ENCODE assay signal across 23 cellular contexts in the genomic region with DNA sequence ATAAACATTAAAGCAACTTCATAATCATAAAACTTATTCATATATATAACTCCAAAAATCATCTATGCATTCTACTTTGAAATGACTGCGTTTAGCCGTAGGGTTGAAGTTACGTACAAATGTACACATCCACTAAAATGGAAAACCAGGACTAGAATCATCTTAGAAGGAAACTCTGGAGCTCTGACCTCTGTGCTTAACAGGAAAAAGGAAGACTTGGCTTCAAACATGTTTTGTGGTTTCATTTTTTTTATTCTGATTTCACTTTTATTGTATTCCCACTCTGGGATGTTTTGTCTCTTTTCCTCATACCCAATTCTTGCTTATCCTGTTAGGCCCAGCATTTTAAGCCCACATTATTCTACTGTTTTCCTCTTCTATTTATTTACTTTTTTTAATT. TPM values are rescaled to one million over a fixed set of nuclear protein-coding genes. Genes with fewer than 3 reads are reported as not detected.
A peak's percentile ranks its signal among the peaks of the same experiment; 100 is the strongest.
DNase-seq lines count a peak whose midpoint lies in the region; ATAC-seq, FAIRE-seq and TF ChIP-seq lines count a peak whose summit lies in the region.
"Had no signal": no experiment of that assay in that cellular context is flagged by ENCODE, and none has a peak within 500 bp of the region (broad histone marks: within the 10 kb centered on the region; RNA-seq: fewer than 3 reads in every experiment).

No MANE protein-coding gene starts in this region.

- POLR2A ChIA-PET in HepG2 (lab: Yijun Ruan, JAX) = no interaction called here

- H3K27ac ChIP-seq in liver (ENCODE audit: low read depth in 1 of 2, low read length in 2 of 2) = no peak overlapping the region
- no peak overlapping the region for H3K27ac ChIP-seq in HepG2 (ENCODE audit: extremely low read length, insufficient read depth, low read length)
- H3K27ac ChIP-seq in SJCRH30 = no peak overlapping the region
- H3K27ac ChIP-seq: A549, RWPE1 had no signal

- ATAC-seq in HepG2 = no peak
- peak; percentile 63 for ATAC-seq in sciatic nerve
- ATAC-seq: A549 had no signal

- H3K9me3 Mint-ChIP-seq in activated T-cell treated with anti-CD3 and anti-CD28 coated beads, Interleukin-2, amount 50 U/mL, for 24 hours = no peaks in the 10 kb centered on the region
- H3K9me3 Mint-ChIP-seq: CD4-positive, CD25-positive, alpha-beta regulatory T cell had no signal

- no peak overlapping the region for H3K27ac Mint-ChIP-seq in activated T-cell treated with anti-CD3 and anti-CD28 coated beads, Interleukin-2, amount 50 U/mL, for 24 hours
- H3K27ac Mint-ChIP-seq: CD4-positive, CD25-positive, alpha-beta regulatory T cell had no signal

- H3K27me3 ChIP-seq in liver (ENCODE audit: control insufficient read depth in 4 of 4, insufficient read depth in 4 of 4, low read length in 3 of 4) = no peaks in the 10 kb centered on the region
- H3K27me3 ChIP-seq in HepG2 (ENCODE audit: control insufficient read depth in 1 of 2, insufficient read depth in 2 of 2, low read length in 2 of 2) = no peaks in the 10 kb centered on the region
- H3K27me3 ChIP-seq in SJCRH30 = no peaks in the 10 kb centered on the region
- H3K27me3 ChIP-seq: BE2C had no signal

- FAIRE-seq in HepG2 (lab: Jason Lieb, UNC) = no peak
- FAIRE-seq: A549, GM19239 had no signal

- TF ChIP-seq RAD21 in liver (IDR thresholded peaks at IDR 0.05) (no peak), HepG2 (CRISPR knock-in tag; IDR thresholded peaks at IDR 0.05) (no peak)

- H2AFZ ChIP-seq in HepG2 (ENCODE audit: low read length) = no peak overlapping the region

- H3K27me3 Mint-ChIP-seq in activated T-cell treated with anti-CD3 and anti-CD28 coated beads, Interleukin-2, amount 50 U/mL, for 24 hours = no peaks in the 10 kb centered on the region
- H3K27me3 Mint-ChIP-seq: CD4-positive, CD25-positive, alpha-beta regulatory T cell had no signal

- CTCF ChIA-PET in HepG2 (lab: Yijun Ruan, JAX; ENCODE audit: low intra/inter-chr PET ratio, low total read pairs) = no interaction called here

- BruUV-seq in HepG2 (replicated peaks; lab: Mats Ljungman, UMichigan) = no TSS peak

- intact Hi-C loops in HepG2 (cut with micrococcal nuclease; ENCODE audit: unreplicated experiment) = no loop called here
- intact Hi-C loops in sciatic nerve (cut with DNase I) = no loop called here

- no peak for TF ChIP-seq POLR2A in HepG2 (IDR thresholded peaks at IDR 0.05; ENCODE audit: insufficient read depth in 1 of 2, low read depth in 2 of 2, low read length in 2 of 2)

- TF ChIP-seq CTCF in liver (IDR thresholded peaks at IDR 0.05; ENCODE audit: low read depth, low read length, missing input control) = no peak
- no peak for TF ChIP-seq CTCF in HepG2 (CRISPR knock-in tag; IDR thresholded peaks at IDR 0.05)

- no peak overlapping the region for H3K4me2 ChIP-seq in HepG2 (ENCODE audit: low read depth, low read length)
- H3K4me2 ChIP-seq: A549 had no signal

- DNase-seq in HepG2 (ENCODE audit: low spot score) (no peak), fibroblast of peridontal ligament (ENCODE audit: extremely low read depth) (peak; percentile 33), sciatic nerve (ENCODE audit: low spot score) (no peak), SJCRH30 (no peak), cerebellar nuclear complex (lab: John Stamatoyannopoulos, UW) (no peak)
- DNase-seq in activated T-cell treated with anti-CD3 and anti-CD28 coated beads, Interleukin-2, amount 50 U/mL, for 24 hours = no peak
- DNase-seq: BE2C; CD4-positive, CD25-positive, alpha-beta regulatory T cell; EL; GF-D8; KG1; NCI-H1092 treated with DMSO at 0.1 percent for 48 hours; NCI-H146; NCI-H2029 treated with DMSO at 0.1 percent for 48 hours; NCI-H345; NCI-H524; NCI-H774; NK-92 treated with Interleukin-12 subunit alpha and Interleukin-12 subunit beta, amount 100 ng/mL, for 24 hours; SHP77 treated with DMSO at 0.1 percent for 48 hours had no signal

- H3K9ac ChIP-seq in liver (ENCODE audit: low read depth in 1 of 2, low read length in 2 of 2) = no peak overlapping the region
- no peak overlapping the region for H3K9ac ChIP-seq in HepG2 (ENCODE audit: insufficient read depth, low read depth, low read length)

- H3K4me1 ChIP-seq in liver (ENCODE audit: control insufficient read depth in 4 of 4, insufficient read depth in 4 of 4, low read length in 3 of 4) = peaks cover 7 to 39% (median 23%) of the 10 kb centered on the region in 4 donors
- peaks cover 49% of the 10 kb centered on the region for H3K4me1 ChIP-seq in HepG2 (ENCODE audit: insufficient read depth, low read length)
- H3K4me1 ChIP-seq in SJCRH30 = peaks cover 9% of the 10 kb centered on the region
- H3K4me1 ChIP-seq: BE2C had no signal

- peaks cover 54% of the 10 kb centered on the region for H3K36me3 Mint-ChIP-seq in activated T-cell treated with anti-CD3 and anti-CD28 coated beads, Interleukin-2, amount 50 U/mL, for 24 hours (ENCODE audit: low read depth)

- in situ Hi-C loops in HepG2 (cut with HindIII; ENCODE audit: extremely low pct_ligation_motif_present, low pct_unique_long_range_greater_than_20kb) = no loop called here

- no peaks in the 10 kb centered on the region for H4K20me1 ChIP-seq in HepG2 (ENCODE audit: insufficient read depth, low read length)

- peaks cover 21% of the 10 kb centered on the region for H3K4me1 Mint-ChIP-seq in activated T-cell treated with anti-CD3 and anti-CD28 coated beads, Interleukin-2, amount 50 U/mL, for 24 hours (ENCODE audit: low read depth)

- peaks cover 2 to 13% (median 8%) of the 10 kb centered on the region in 4 donors for H3K36me3 ChIP-seq in liver (ENCODE audit: control insufficient read depth in 4 of 4, insufficient read depth in 3 of 4, low read depth in 1 of 4, low read length in 3 of 4)
- peaks cover 0 to 6% of the 10 kb centered on the region in 2 experiments; a peak in 1 of 5 replicates for H3K36me3 ChIP-seq in HepG2 (replicated peaks in 1 of 2; ENCODE audit: control insufficient read depth in 1 of 2, insufficient read depth in 2 of 2, low read length in 2 of 2)
- peaks cover 5% of the 10 kb centered on the region for H3K36me3 ChIP-seq in SJCRH30
- H3K36me3 ChIP-seq: BE2C had no signal

- H3K9me3 ChIP-seq in liver (ENCODE audit: control insufficient read depth in 4 of 4, low read length in 3 of 4) (no peaks in the 10 kb centered on the region), HepG2 (ENCODE audit: low read length) (no peaks in the 10 kb centered on the region), SJCRH30 (replicated peaks) (no peaks in the 10 kb centered on the region)
- H3K9me3 ChIP-seq: A549, BE2C had no signal

- H3K4me3 Mint-ChIP-seq in activated T-cell treated with anti-CD3 and anti-CD28 coated beads, Interleukin-2, amount 50 U/mL, for 24 hours = no peak overlapping the region
- H3K4me3 Mint-ChIP-seq: CD4-positive, CD25-positive, alpha-beta regulatory T cell had no signal

- H3K4me3 ChIP-seq in liver (ENCODE audit: low read depth in 1 of 3, low read length in 3 of 3) (no peak overlapping the region), HepG2 (replicated peaks in 1 of 3; ENCODE audit: insufficient read depth in 1 of 3, low read depth in 2 of 3, low read length in 3 of 3) (no peak overlapping the region), SJCRH30 (no peak overlapping the region)
- H3K4me3 ChIP-seq: A549 had no signal

- no peaks in the 10 kb centered on the region for H3K79me2 ChIP-seq in HepG2 (ENCODE audit: insufficient read depth, low read length)

- TF ChIP-seq EP300 in HepG2 (IDR thresholded peaks at IDR 0.05; ENCODE audit: low read depth in 2 of 2, low read length in 2 of 2) = no peak
- no peak for TF ChIP-seq EP300 in HepG2 (CRISPR knock-in tag; IDR thresholded peaks at IDR 0.05; ENCODE audit: borderline replicate concordance)

- 89% methylated on average over 3 of the region's 3 CpGs for WGBS in liver
- WGBS in HepG2 (ENCODE audit: low lambda C conversion rate) = 92% methylated on average over 3 of the region's 3 CpGs

TF ChIP-seq in liver, 16 proteins besides CTCF, POLR2A, EP300 and RAD21:
- TF ChIP-seq NR2F2 (IDR thresholded peaks at IDR 0.05) = peak; percentile 13
- no peak for TF ChIP-seq FOXA2 (IDR thresholded peaks at IDR 0.05)
TF ChIP-seq in liver: peak in this region for 1.

TF ChIP-seq in HepG2, 621 proteins besides CTCF, POLR2A, EP300 and RAD21 (continues in another document):
- TF ChIP-seq SKI (IDR thresholded peaks at IDR 0.05; ENCODE audit: partially characterized antibody) = no peak
- TF ChIP-seq ZNF569 (CRISPR knock-in tag; IDR thresholded peaks at IDR 0.05; ENCODE audit: borderline replicate concordance) = no peak
- no peak for TF ChIP-seq ZNF234 (CRISPR knock-in tag; conservative IDR thresholded peaks at IDR 0.05)
- TF ChIP-seq SCMH1 (CRISPR knock-in tag; IDR thresholded peaks at IDR 0.05; ENCODE audit: borderline replicate concordance) = no peak
- no peak for TF ChIP-seq NR2F1 (CRISPR knock-in tag; IDR thresholded peaks at IDR 0.05)
- TF ChIP-seq ZNF883 (CRISPR knock-in tag; IDR thresholded peaks at IDR 0.05; ENCODE audit: not compliant biosample characterization) = no peak
- TF ChIP-seq ZNF709 (CRISPR knock-in tag; IDR thresholded peaks at IDR 0.05) = no peak
- TF ChIP-seq ZFP41 (CRISPR knock-in tag; IDR thresholded peaks at IDR 0.05; ENCODE audit: borderline replicate concordance) = no peak

RNA-seq across cellular contexts. Expression of a gene that starts 44.9 kb away (rescaled TPM):
- 10 to 100 TPM; 10.8 to 24.1 TPM for total RNA-seq in liver
- polyA plus RNA-seq in liver = 10 to 100 TPM in 1 of 2 donors, 1 to 10 TPM in 1; 6.5 to 16.2 TPM
- 8.1 and 8.8 TPM in 2 replicates for total RNA-seq in HepG2 (2016; rRNA removed; fragmentation: Illumina TruSeq; extraction: Trizol)
- 1.4 and 1.6 TPM in 2 replicates for total RNA-seq in HepG2 (2016; cell fraction: cytosol; rRNA removed; fragmentation: Illumina TruSeq; extraction: Trizol; ENCODE audit: low read depth)
- total RNA-seq in HepG2 (2016; cell fraction: insoluble cytoplasmic fraction; rRNA removed; fragmentation: Illumina TruSeq; extraction: Trizol) = 6.7 and 8.2 TPM in 2 replicates
- total RNA-seq in HepG2 (2016; cell fraction: membrane; rRNA removed; fragmentation: Illumina TruSeq; extraction: Trizol) = 3.9 and 5.1 TPM in 2 replicates
- total RNA-seq in HepG2 (2016; cell fraction: nucleus; rRNA removed; fragmentation: Illumina TruSeq; extraction: Trizol) = 10.5 and 10.7 TPM in 2 replicates
- polyA plus RNA-seq in HepG2 (2011; rRNA removed) = 10.6 and 11.2 TPM in 2 replicates
- polyA plus RNA-seq in HepG2 (2011; cell fraction: cytosol; rRNA removed) = 6.0 and 10.9 TPM in 2 replicates
- 9.0 and 10.1 TPM in 2 replicates for polyA plus RNA-seq in HepG2 (2011; cell fraction: nucleus; rRNA removed)
- polyA plus RNA-seq in HepG2 (2012) = 8.8 and 11.2 TPM in 2 replicates
- 0.98 and 1.7 TPM in 2 replicates for polyA plus RNA-seq in HepG2 (2016; cell fraction: cytosol; fragmentation: Illumina TruSeq; extraction: Trizol; ENCODE audit: low read depth)
- polyA plus RNA-seq in HepG2 (2016; cell fraction: insoluble cytoplasmic fraction; fragmentation: Illumina TruSeq; extraction: Trizol; ENCODE audit: low read depth) = 7.8 and 8.9 TPM in 2 replicates
- 2.1 and 2.4 TPM in 2 replicates for polyA plus RNA-seq in HepG2 (2016; cell fraction: membrane; fragmentation: Illumina TruSeq; extraction: Trizol; ENCODE audit: low read depth)
- polyA plus RNA-seq in HepG2 (2016; cell fraction: nucleus; fragmentation: Illumina TruSeq; extraction: Trizol; ENCODE audit: insufficient read depth, low read depth) = 11.7 and 12.4 TPM in 2 replicates
- 5.6 and 6.2 TPM in 2 replicates for polyA minus RNA-seq in HepG2 (2011; rRNA and poly(A)+ RNA removed; ENCODE audit: low replicate concordance)
- polyA minus RNA-seq in HepG2 (2011; cell fraction: cytosol; rRNA and poly(A)+ RNA removed) = 6.1 and 7.8 TPM in 2 replicates
- 35.9 and 42.4 TPM in 2 replicates for polyA minus RNA-seq in HepG2 (2011; cell fraction: nucleus; rRNA and poly(A)+ RNA removed)
- total RNA-seq in sciatic nerve = 42.3 TPM
- total RNA-seq in SJCRH30 (2014; rRNA removed; shearing (Covaris generic)) = 12.1 and 14.3 TPM in 2 replicates
